ENCODE assay signal across 11 cellular contexts in the genomic region with DNA sequence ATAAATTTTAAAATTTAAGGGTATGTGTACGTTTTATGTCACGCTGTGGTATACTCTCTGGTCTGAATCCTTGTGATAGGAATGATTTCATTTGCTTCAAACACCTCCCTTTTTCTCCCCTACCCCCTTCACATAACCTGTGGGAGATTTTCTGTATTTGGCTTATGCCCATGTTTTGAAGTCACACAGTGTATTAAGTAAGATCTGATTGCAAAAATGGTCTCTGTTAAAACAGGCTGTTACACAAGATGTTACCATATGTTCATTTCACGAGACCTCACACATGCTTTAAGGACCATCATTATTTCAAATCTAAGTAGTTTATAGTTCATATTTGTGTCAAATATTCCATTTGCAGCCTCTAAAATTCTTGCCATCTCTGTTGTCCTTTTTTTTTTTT.
DNase-seq lines count a peak whose midpoint lies in the region; ATAC-seq and TF ChIP-seq lines count a peak whose summit lies in the region.
"Had no signal": no experiment of that assay in that cellular context is flagged by ENCODE, and none has a peak within 500 bp of the region (broad histone marks: within the 10 kb centered on the region; RNA-seq: fewer than 3 reads in every experiment).

No MANE protein-coding gene starts in this region.

- ATAC-seq in IMR-90 (ENCODE audit: low read depth) (no peak), memory B cell (ENCODE audit: low read depth) (no peak), GM21723 (IDR thresholded peaks at IDR 0.05; ENCODE audit: unreplicated experiment) (no peak)

- no peak overlapping the region for H3K18ac ChIP-seq in IMR-90 (ENCODE audit: low read depth, low read length)

- no peak overlapping the region for H3K9ac ChIP-seq in IMR-90 (ENCODE audit: low read depth, low read length)

- TF ChIP-seq POLR2A in IMR-90 (IDR thresholded peaks at IDR 0.05; ENCODE audit: low read depth, low read length), result no peak

- no peak overlapping the region for H3K14ac ChIP-seq in IMR-90 (replicated peaks; ENCODE audit: low read depth, low read length)

- CTCF ChIA-PET in CD8-positive, alpha-beta memory T cell (lab: Charles Lee), result no interaction called here
- CTCF ChIA-PET in IMR-90 (lab: Yijun Ruan, JAX), result no interaction called here

- TF ChIP-seq CTCF in IMR-90 (conservative IDR thresholded peaks at IDR 0.05; ENCODE audit: low read depth, low read length) (no peak), GM20000 (IDR thresholded peaks at IDR 0.05; ENCODE audit: extremely low read depth, missing control alignments) (no peak)

- peaks cover 92% of the 10 kb centered on the region for H3K4me1 ChIP-seq in CD8-positive, alpha-beta memory T cell (ENCODE audit: insufficient read depth, low read length)
- H3K4me1 ChIP-seq in IMR-90 (ENCODE audit: control insufficient read depth, insufficient read depth, low read length), result no peaks in the 10 kb centered on the region; the same call in 1 of the 2 replicates

- no peak overlapping the region for H2AK5ac ChIP-seq in IMR-90 (ENCODE audit: low read depth, low read length)

- H3K9me3 ChIP-seq in CD8-positive, alpha-beta memory T cell (ENCODE audit: low read length), result no peaks in the 10 kb centered on the region
- H3K9me3 ChIP-seq in IMR-90 (ENCODE audit: control insufficient read depth, insufficient read depth, low read length), result no peaks in the 10 kb centered on the region

- H3K9me3 Mint-ChIP-seq in CD8-positive, alpha-beta memory T cell, result no peaks in the 10 kb centered on the region
- H3K9me3 Mint-ChIP-seq in activated T-helper 1 cell treated with anti-CD3 and anti-CD28 coated beads, Interleukin-12 subunit alpha, Interleukin-12 subunit beta, Interleukin-2, Interleukin-4 antibody, amounts not matched to agents 30 ng/mL and 10 ng/mL and 1 ng/mL, durations not matched to agents 14 hours and 24 hours and 36 hours, result no peaks in the 10 kb centered on the region
- no peaks in the 10 kb centered on the region for H3K9me3 Mint-ChIP-seq in memory B cell
- H3K9me3 Mint-ChIP-seq: mesothelial cell of epicardium had no signal

- BruUV-seq in IMR-90 (replicated peaks; lab: Mats Ljungman, UMichigan), result no TSS peak

- H3K4me2 ChIP-seq in IMR-90 (ENCODE audit: low read depth, low read length), result no peak overlapping the region

- intact Hi-C loops in IMR-90 (cut with micrococcal nuclease), result no loop called here
- intact Hi-C loops in activated T-helper 1 cell treated with anti-CD3 and anti-CD28 coated beads, Interleukin-12 subunit alpha, Interleukin-12 subunit beta, Interleukin-2, Interleukin-4 antibody, amounts not matched to agents 30 ng/mL and 10 ng/mL and 1 ng/mL, durations not matched to agents 14 hours and 24 hours and 36 hours (cut with micrococcal nuclease), result loop anchor here (1.0 to 10.0 kb wide), 10 partner anchors 7 to 1045 kb away; a partner anchor contains a TSS

- H4K20me1 ChIP-seq in IMR-90 (ENCODE audit: insufficient read depth, low read length), result no peaks in the 10 kb centered on the region

- H4K91ac ChIP-seq in IMR-90 (ENCODE audit: insufficient read depth, low read depth, low read length), result no peak overlapping the region

- H3K27ac ChIP-seq in CD8-positive, alpha-beta memory T cell (ENCODE audit: low read depth, low read length), result no peak overlapping the region
- no peak overlapping the region for H3K27ac ChIP-seq in IMR-90 (ENCODE audit: insufficient read depth, low read length)

- no peak overlapping the region for H2BK5ac ChIP-seq in IMR-90 (ENCODE audit: low read depth, low read length, poor library complexity, severe bottlenecking)

- H3K9me1 ChIP-seq in IMR-90 (ENCODE audit: insufficient read depth, low read length), result no peaks in the 10 kb centered on the region

- in situ Hi-C loops in IMR-90 (cut with MboI; ENCODE audit: low sequenced_read_pairs), result no loop called here

- peaks cover 83 to 95% (median 94%) of the 10 kb centered on the region in 3 donors for H3K4me1 Mint-ChIP-seq in CD8-positive, alpha-beta memory T cell
- peaks cover 59% of the 10 kb centered on the region for H3K4me1 Mint-ChIP-seq in activated T-helper 1 cell treated with anti-CD3 and anti-CD28 coated beads, Interleukin-12 subunit alpha, Interleukin-12 subunit beta, Interleukin-2, Interleukin-4 antibody, amounts not matched to agents 30 ng/mL and 10 ng/mL and 1 ng/mL, durations not matched to agents 14 hours and 24 hours and 36 hours (ENCODE audit: low read depth)
- peaks cover 67% of the 10 kb centered on the region for H3K4me1 Mint-ChIP-seq in memory B cell

- H3K36me3 ChIP-seq in CD8-positive, alpha-beta memory T cell (ENCODE audit: insufficient read depth, low read length), result no peaks in the 10 kb centered on the region
- no peaks in the 10 kb centered on the region for H3K36me3 ChIP-seq in IMR-90 (ENCODE audit: control insufficient read depth, insufficient read depth, low read length)

- DNase-seq in CD8-positive, alpha-beta memory T cell, result no peak
- DNase-seq in IMR-90 (peak; percentile 53), memory B cell (ENCODE audit: low spot score in 2 of 2) (no peak), occipital lobe (lab: John Stamatoyannopoulos, UW) (no peak), GM20000 (ENCODE audit: low spot score) (no peak)
- no peak for DNase-seq in activated T-helper 1 cell treated with anti-CD3 and anti-CD28 coated beads, Interleukin-12 subunit alpha, Interleukin-12 subunit beta, Interleukin-2, Interleukin-4 antibody, amounts not matched to agents 30 ng/mL and 10 ng/mL and 1 ng/mL, durations not matched to agents 14 hours and 24 hours and 36 hours (ENCODE audit: low spot score)
- DNase-seq: GDM1, NCI-H526, small intestine had no signal

- H3K36me3 Mint-ChIP-seq in CD8-positive, alpha-beta memory T cell, result peaks cover 0 to 10% (median 7%) of the 10 kb centered on the region in 3 donors
- peaks cover 10% of the 10 kb centered on the region for H3K36me3 Mint-ChIP-seq in activated T-helper 1 cell treated with anti-CD3 and anti-CD28 coated beads, Interleukin-12 subunit alpha, Interleukin-12 subunit beta, Interleukin-2, Interleukin-4 antibody, amounts not matched to agents 30 ng/mL and 10 ng/mL and 1 ng/mL, durations not matched to agents 14 hours and 24 hours and 36 hours (ENCODE audit: low read depth)
- peaks cover 22% of the 10 kb centered on the region for H3K36me3 Mint-ChIP-seq in memory B cell
- H3K36me3 Mint-ChIP-seq: mesothelial cell of epicardium had no signal

- peak overlapping the region; percentile 60 to 86 (median 77) for H3K4me3 Mint-ChIP-seq in CD8-positive, alpha-beta memory T cell
- peak overlapping the region; percentile 71 for H3K4me3 Mint-ChIP-seq in activated T-helper 1 cell treated with anti-CD3 and anti-CD28 coated beads, Interleukin-12 subunit alpha, Interleukin-12 subunit beta, Interleukin-2, Interleukin-4 antibody, amounts not matched to agents 30 ng/mL and 10 ng/mL and 1 ng/mL, durations not matched to agents 14 hours and 24 hours and 36 hours
- peak overlapping the region; percentile 60 for H3K4me3 Mint-ChIP-seq in memory B cell
- H3K4me3 Mint-ChIP-seq: mesothelial cell of epicardium had no signal

- no peak overlapping the region for H4K8ac ChIP-seq in IMR-90 (ENCODE audit: low read depth in 2 of 2, low read length in 2 of 2)

- TF ChIP-seq RAD21 in IMR-90 (IDR thresholded peaks at IDR 0.05; ENCODE audit: low read length), result no peak

- H3K79me1 ChIP-seq in IMR-90 (ENCODE audit: low read depth in 1 of 2, low read length in 2 of 2), result peaks cover 6 to 9% of the 10 kb centered on the region in 2 experiments; a peak in 2 of 4 replicates

- no peak overlapping the region for H4K5ac ChIP-seq in IMR-90 (ENCODE audit: low read depth, low read length)

- H2AFZ ChIP-seq in IMR-90 (replicated peaks; ENCODE audit: low read length, poor library complexity), result no peak overlapping the region

- no peak overlapping the region for H2BK20ac ChIP-seq in IMR-90 (ENCODE audit: low read depth, low read length)

- H2BK15ac ChIP-seq in IMR-90 (ENCODE audit: low read depth, low read length), result no peak overlapping the region

- peaks cover 0 to 1% of the 10 kb centered on the region in 2 donors for H3K27me3 Mint-ChIP-seq in CD8-positive, alpha-beta memory T cell
- no peaks in the 10 kb centered on the region for H3K27me3 Mint-ChIP-seq in activated T-helper 1 cell treated with anti-CD3 and anti-CD28 coated beads, Interleukin-12 subunit alpha, Interleukin-12 subunit beta, Interleukin-2, Interleukin-4 antibody, amounts not matched to agents 30 ng/mL and 10 ng/mL and 1 ng/mL, durations not matched to agents 14 hours and 24 hours and 36 hours (ENCODE audit: insufficient read depth)
- no peaks in the 10 kb centered on the region for H3K27me3 Mint-ChIP-seq in memory B cell

- peak overlapping the region; percentile 85 to 98 (median 90) for H3K27ac Mint-ChIP-seq in CD8-positive, alpha-beta memory T cell
- peak overlapping the region; percentile 93 for H3K27ac Mint-ChIP-seq in activated T-helper 1 cell treated with anti-CD3 and anti-CD28 coated beads, Interleukin-12 subunit alpha, Interleukin-12 subunit beta, Interleukin-2, Interleukin-4 antibody, amounts not matched to agents 30 ng/mL and 10 ng/mL and 1 ng/mL, durations not matched to agents 14 hours and 24 hours and 36 hours
- H3K27ac Mint-ChIP-seq in memory B cell, result peak overlapping the region; percentile 95
- H3K27ac Mint-ChIP-seq: mesothelial cell of epicardium had no signal

- no peak overlapping the region for H3K56ac ChIP-seq in IMR-90 (ENCODE audit: extremely low read depth, insufficient read depth, low read length)

- WGBS in IMR-90 (ENCODE audit: extremely low coverage in 2 of 2, insufficient read length in 1 of 2), 2 experiments, result no CpG with 5 or more reads among the region's 3 CpGs

- H2BK120ac ChIP-seq in IMR-90 (ENCODE audit: low read depth, low read length), result no peak overlapping the region

- POLR2A ChIA-PET in CD8-positive, alpha-beta memory T cell (lab: Charles Lee), result interaction anchor here (1.0 kb wide), 1 partner anchor 62 kb away, joined by 4 read pairs; no protein-coding TSS in a partner anchor
- POLR2A ChIA-PET in IMR-90 (lab: Charles Lee; ENCODE audit: unreplicated experiment), result no interaction called here

- H2AK9ac ChIP-seq in IMR-90 (replicated peaks; ENCODE audit: low read depth, low read length, poor library complexity), result no peak overlapping the region

- H3K4me3 ChIP-seq in CD8-positive, alpha-beta memory T cell (ENCODE audit: low read length), result peak overlapping the region; percentile 30
- no peak overlapping the region for H3K4me3 ChIP-seq in IMR-90 (ENCODE audit: insufficient read depth, low read depth, low read length)

- no peak overlapping the region for H3K4ac ChIP-seq in IMR-90 (ENCODE audit: low read depth, low read length)

- dilution Hi-C loops in IMR-90 (cut with HindIII; ENCODE audit: low sequenced_read_pairs, unreplicated experiment), result no loop called here

- no peak overlapping the region for H3K23ac ChIP-seq in IMR-90 (ENCODE audit: low read depth, low read length)

- H3K27me3 ChIP-seq in CD8-positive, alpha-beta memory T cell (ENCODE audit: insufficient read depth, low read length, poor library complexity, severe bottlenecking), result no peaks in the 10 kb centered on the region
- no peaks in the 10 kb centered on the region for H3K27me3 ChIP-seq in IMR-90 (ENCODE audit: control insufficient read depth, insufficient read depth, low read length)

TF ChIP-seq in IMR-90, 13 proteins besides CTCF, POLR2A, EP300 and RAD21 (continues in another document):
- 0 out of 2 replicates have a peak, but pooled peaks have one; percentile 19 for TF ChIP-seq CEBPB (IDR thresholded peaks at IDR 0.05; ENCODE audit: low read depth, low read length)
- no peak for TF ChIP-seq MAFK (IDR thresholded peaks at IDR 0.05; ENCODE audit: low read depth, low read length)
- no peak for TF ChIP-seq SMC3 (IDR thresholded peaks at IDR 0.05; ENCODE audit: low read depth, low read length)
